In the genomic region with DNA sequence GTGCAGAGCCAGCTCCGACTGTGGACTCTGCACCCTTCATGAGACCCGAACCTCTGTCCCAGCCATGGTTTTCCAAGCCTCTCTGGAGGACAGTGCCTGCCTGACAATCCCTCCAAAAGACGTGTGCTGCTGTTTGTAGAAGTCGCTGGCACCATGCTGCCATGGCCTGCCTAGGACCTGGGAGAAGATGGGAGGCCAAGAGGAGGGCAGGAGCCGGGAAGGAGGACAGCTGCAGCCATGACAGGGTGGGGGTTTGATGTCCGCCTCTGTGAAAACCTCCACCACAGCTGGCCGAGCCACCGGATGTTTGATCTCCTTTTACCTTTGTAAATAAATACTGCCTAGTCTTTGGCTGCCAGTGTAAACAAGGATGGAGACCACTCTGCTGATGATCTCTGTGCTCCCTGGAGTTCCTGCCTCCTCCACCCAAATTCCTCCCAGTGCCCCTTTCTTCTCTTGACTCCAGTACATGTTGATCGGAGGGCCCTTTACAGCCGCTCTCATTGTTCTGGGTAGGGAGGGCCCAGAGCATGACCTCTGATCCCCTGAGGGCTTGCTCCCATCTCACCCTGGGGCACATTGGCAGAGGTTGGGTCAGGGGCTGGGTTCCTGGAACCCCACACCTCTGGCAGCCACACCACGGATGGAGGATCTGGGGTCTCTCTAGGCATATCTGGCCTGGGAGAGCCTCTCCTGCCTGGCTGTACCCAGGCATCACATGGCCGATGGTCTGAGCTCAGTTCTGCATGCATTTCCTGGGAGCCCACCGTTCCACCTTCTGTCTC, we compare ENCODE assay signal across 16 cellular contexts.
DNase-seq lines count a peak whose midpoint lies in the region; ATAC-seq and TF ChIP-seq lines count a peak whose summit lies in the region.
"Had no signal": no experiment of that assay in that cellular context is flagged by ENCODE, and none has a peak within 500 bp of the region (broad histone marks: within the 10 kb centered on the region; RNA-seq: fewer than 3 reads in every experiment).

No MANE protein-coding gene starts in this region.

- H3K4me3 Mint-ChIP-seq in immature natural killer cell, result peak overlapping the region in 2 of 5 donors; percentile 10 to 38
- H3K4me3 Mint-ChIP-seq: activated CD8-positive, alpha-beta memory T cell treated with anti-CD3 and anti-CD28 coated beads, Interleukin-2, amount 10 ng/mL, durations not matched to agents 7 days and 5 days; B cell had no signal

- H3K36me3 ChIP-seq in DOHH2 (ENCODE audit: control insufficient read depth, low read length), result peaks cover 19% of the 10 kb centered on the region
- H3K36me3 ChIP-seq: left ventricle myocardium inferior had no signal

- peak overlapping the region; percentile 12; the same call in 1 of the 2 replicates for H3K4me3 ChIP-seq in DOHH2 (ENCODE audit: low read length)
- H3K4me3 ChIP-seq: left ventricle myocardium inferior had no signal

- DNase-seq in NCI-H774 (lab: John Stamatoyannopoulos, UW), result peak; percentile 11
- DNase-seq in immature natural killer cell, result no peak
- DNase-seq in NK-92 treated with Interleukin-12 subunit alpha and Interleukin-12 subunit beta, amount 100 ng/mL, for 24 hours (lab: John Stamatoyannopoulos, UW), result no peak
- no peak for DNase-seq in HCEC 1CT
- DNase-seq in germinal center (ENCODE audit: low spot score), result no peak
- DNase-seq: activated CD8-positive, alpha-beta memory T cell treated with anti-CD3 and anti-CD28 coated beads, Interleukin-2, amount 10 ng/mL, durations not matched to agents 7 days and 5 days; left ventricle myocardium inferior; naive B cell; NCI-H526 treated with DMSO at 0.1 percent for 48 hours; SIG-M5; stimulated activated naive CD4-positive, alpha-beta T cell had no signal

- peaks cover 83% of the 10 kb centered on the region for H3K4me1 ChIP-seq in DOHH2 (ENCODE audit: control insufficient read depth, low read length)

- no peaks in the 10 kb centered on the region for H3K36me3 Mint-ChIP-seq in immature natural killer cell
- H3K36me3 Mint-ChIP-seq: activated CD8-positive, alpha-beta memory T cell treated with anti-CD3 and anti-CD28 coated beads, Interleukin-2, amount 10 ng/mL, durations not matched to agents 7 days and 5 days; naive B cell had no signal

- H3K27me3 Mint-ChIP-seq in immature natural killer cell (ENCODE audit: low read depth in 3 of 3), result peaks cover 2 to 12% (median 7%) of the 10 kb centered on the region in 3 donors
- H3K27me3 Mint-ChIP-seq: activated CD8-positive, alpha-beta memory T cell treated with anti-CD3 and anti-CD28 coated beads, Interleukin-2, amount 10 ng/mL, durations not matched to agents 7 days and 5 days; B cell; naive B cell had no signal

- peaks cover 37% of the 10 kb centered on the region for H4K20me1 ChIP-seq in DOHH2 (ENCODE audit: control insufficient read depth, insufficient read depth, low read depth, low read length)

- H3K27ac ChIP-seq in C4-2B (peak overlapping the region; percentile 68), DOHH2 (ENCODE audit: low read depth, low read length) (no peak overlapping the region)
- H3K27ac ChIP-seq: left ventricle myocardium inferior had no signal

- peaks cover 87 to 90% of the 10 kb centered on the region in 2 donors for H3K4me1 Mint-ChIP-seq in immature natural killer cell

- H3F3A ChIP-seq in DOHH2 (ENCODE audit: control insufficient read depth, insufficient read depth), result peaks cover 4% of the 10 kb centered on the region; the same call in 1 of the 2 replicates

- peaks cover 98% of the 10 kb centered on the region for H3K79me2 ChIP-seq in DOHH2 (ENCODE audit: control insufficient read depth, low read length)

- H3K4me2 ChIP-seq in DOHH2 (ENCODE audit: low read length), result peak overlapping the region; percentile 69

- H3K27ac Mint-ChIP-seq in immature natural killer cell, result peak overlapping the region in 4 of 6 donors; percentile 40 to 89 (median 67)
- H3K27ac Mint-ChIP-seq: activated CD8-positive, alpha-beta memory T cell treated with anti-CD3 and anti-CD28 coated beads, Interleukin-2, amount 10 ng/mL, durations not matched to agents 7 days and 5 days had no signal

- H3K9me3 ChIP-seq in DOHH2 (ENCODE audit: control insufficient read depth, insufficient read depth, low read length), result no peaks in the 10 kb centered on the region
- H3K9me3 ChIP-seq: left ventricle myocardium inferior had no signal

- no peaks in the 10 kb centered on the region for H3K27me3 ChIP-seq in DOHH2 (ENCODE audit: control insufficient read depth, low read length)

- TF ChIP-seq CTCF in C4-2B (conservative IDR thresholded peaks at IDR 0.05) (no peak), DOHH2 (IDR thresholded peaks at IDR 0.05; ENCODE audit: low read depth, low read length, poor library complexity, severe bottlenecking) (no peak)

- no peak for ATAC-seq in HG02973 (IDR thresholded peaks at IDR 0.05; ENCODE audit: unreplicated experiment)
- ATAC-seq: activated CD8-positive, alpha-beta memory T cell treated with anti-CD3 and anti-CD28 coated beads, Interleukin-2, amount 10 ng/mL, durations not matched to agents 7 days and 5 days; sciatic nerve had no signal

- H3K9me3 Mint-ChIP-seq in immature natural killer cell, result no peaks in the 10 kb centered on the region
- H3K9me3 Mint-ChIP-seq: naive B cell had no signal

- H3K9me2 ChIP-seq in DOHH2 (replicated peaks; ENCODE audit: control insufficient read depth, low read length), result no peaks in the 10 kb centered on the region
